ENCODE assay signal across 8 cellular contexts in the genomic region with DNA sequence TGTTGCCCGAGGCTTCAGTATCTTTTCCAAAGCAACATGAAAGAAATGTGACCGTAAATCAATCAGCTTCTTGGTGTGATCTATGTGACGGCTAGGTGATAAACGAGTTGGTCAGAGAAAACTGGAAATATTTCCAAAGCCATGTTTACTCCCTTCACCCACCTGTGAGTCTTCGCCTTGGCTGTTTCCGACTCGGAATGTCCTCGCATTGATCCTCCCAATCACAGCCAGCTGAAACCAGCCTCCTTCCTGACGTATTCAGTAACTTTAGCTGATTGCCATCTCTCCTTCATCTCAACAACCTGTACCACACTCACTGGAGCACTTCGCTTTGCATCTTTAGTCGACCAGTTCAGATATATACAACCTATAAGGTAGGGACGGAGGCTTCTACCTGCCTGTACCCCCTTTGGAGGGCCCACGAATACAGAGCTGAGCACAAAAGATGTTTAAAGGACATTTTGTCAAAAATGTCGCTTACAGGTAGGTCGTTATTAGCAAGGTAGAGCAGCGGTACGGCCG. TPM values are rescaled to one million over a fixed set of nuclear protein-coding genes. Genes with fewer than 3 reads are reported as not detected.
DNase-seq lines count a peak whose midpoint lies in the region; FAIRE-seq and TF ChIP-seq lines count a peak whose summit lies in the region.

No MANE protein-coding gene starts in this region.

- POLR2A ChIA-PET in Caco-2 (lab: Charles Lee), result interaction anchor here (0.6 kb wide), 2 partner anchors 45 to 219 kb away, joined by 4 to 7 read pairs; no protein-coding TSS in a partner anchor

- H3K27ac Mint-ChIP-seq in Caco-2 (ENCODE audit: unreplicated experiment), result peak overlapping the region; percentile 50
- peak overlapping the region in 2 of 3 donors; percentile 84 to 93 for H3K27ac Mint-ChIP-seq in IgD-negative memory B cell

- H3F3A ChIP-seq in smooth muscle cell (ENCODE audit: low read depth), result peaks cover 38% of the 10 kb centered on the region

- peak overlapping the region; percentile 58 for H2AFZ ChIP-seq in smooth muscle cell (ENCODE audit: low read depth)

- H3K9me3 ChIP-seq in Caco-2, result no peaks in the 10 kb centered on the region
- no peaks in the 10 kb centered on the region for H3K9me3 ChIP-seq in iPS-20b (ENCODE audit: insufficient read depth, low read depth, low read length)
- H3K9me3 ChIP-seq in smooth muscle cell (replicated peaks; ENCODE audit: low read depth), result no peaks in the 10 kb centered on the region

- H3K4me1 Mint-ChIP-seq in Caco-2 (ENCODE audit: low read depth, unreplicated experiment), result no peaks in the 10 kb centered on the region
- H3K4me1 Mint-ChIP-seq in IgD-negative memory B cell, result peaks cover 26 to 33% (median 29%) of the 10 kb centered on the region in 3 donors

- peak overlapping the region; percentile 98 for H3K4me2 ChIP-seq in smooth muscle cell

- H3K4me1 ChIP-seq in Caco-2 (no peaks in the 10 kb centered on the region), iPS-20b (ENCODE audit: insufficient read depth, low read length) (peaks cover 10% of the 10 kb centered on the region; the same call in 1 of the 2 replicates), smooth muscle cell (ENCODE audit: low read depth) (peaks cover 9% of the 10 kb centered on the region)

- BruUV-seq in Caco-2 (replicated peaks; lab: Mats Ljungman, UMichigan), result no TSS peak

- H3K36me3 Mint-ChIP-seq in Caco-2 (ENCODE audit: insufficient read depth, unreplicated experiment) (peaks cover 55% of the 10 kb centered on the region), IgD-negative memory B cell (peaks cover 10% of the 10 kb centered on the region)

- H3K9me3 Mint-ChIP-seq in Caco-2 (ENCODE audit: unreplicated experiment) (no peaks in the 10 kb centered on the region), IgD-negative memory B cell (no peaks in the 10 kb centered on the region)

- 46% methylated on average over 18 of the region's 18 CpGs for WGBS in smooth muscle cell (ENCODE audit: low lambda C conversion rate)

- intact Hi-C loops in Caco-2 (cut with micrococcal nuclease; ENCODE audit: unreplicated experiment), result no loop called here

- peak overlapping the region; percentile 95 for H3K9ac ChIP-seq in iPS-20b (ENCODE audit: low read depth, low read length)
- H3K9ac ChIP-seq in smooth muscle cell (ENCODE audit: low read depth), result peak overlapping the region; percentile 83

- H3K27ac ChIP-seq in iPS-20b (ENCODE audit: low read length) (peak overlapping the region; percentile 69), smooth muscle cell (ENCODE audit: low read depth) (peak overlapping the region; percentile 72)

- H3K4me3 ChIP-seq in Caco-2 (ENCODE audit: low read depth, low read length) (peak overlapping the region; percentile 40), iPS-20b (ENCODE audit: low read length) (peak overlapping the region; percentile 77), smooth muscle cell (peak overlapping the region; percentile 66)

- DNase-seq in Caco-2 (no peak), astrocyte of the hippocampus (ENCODE audit: low read depth, low spot score) (peak; percentile 62), smooth muscle cell (lab: John Stamatoyannopoulos, UW; ENCODE audit: unreplicated experiment) (no peak), SKM-1 treated with dmso at 0.1 percent for 144 hours (lab: John Stamatoyannopoulos, UW; ENCODE audit: unreplicated experiment) (no peak), iPS-NIHi11 (ENCODE audit: low spot score) (no peak), urothelium cell line (ENCODE audit: low spot score) (no peak)

- H3K4me3 Mint-ChIP-seq in Caco-2 (ENCODE audit: unreplicated experiment) (peak overlapping the region; percentile 68), IgD-negative memory B cell (peak overlapping the region; percentile 89 to 96 (median 94))

- no peak for FAIRE-seq in urothelium cell line (lab: Jason Lieb, UNC)

- H3K36me3 ChIP-seq in Caco-2 (ENCODE audit: control insufficient read depth, insufficient read depth, low read length) (no peaks in the 10 kb centered on the region; the same call in 1 of the 2 replicates), iPS-20b (ENCODE audit: insufficient read depth, low read depth, low read length) (peaks cover 50% of the 10 kb centered on the region), smooth muscle cell (ENCODE audit: low read depth) (no peaks in the 10 kb centered on the region)

- H4K20me1 ChIP-seq in smooth muscle cell (ENCODE audit: low read depth), result peaks cover 27% of the 10 kb centered on the region

- H3K27me3 Mint-ChIP-seq in Caco-2 (ENCODE audit: insufficient read depth, unreplicated experiment) (no peaks in the 10 kb centered on the region), IgD-negative memory B cell (no peaks in the 10 kb centered on the region)

- CTCF ChIA-PET in Caco-2 (lab: Charles Lee), result interaction anchor here (0.7 to 1.1 kb wide), 2 partner anchors 8 to 41 kb away, joined by 3 to 4 read pairs; no protein-coding TSS in a partner anchor

- no peak for TF ChIP-seq CTCF in Caco-2 (IDR thresholded peaks at IDR 0.05; ENCODE audit: insufficient read depth in 1 of 2, low read depth in 1 of 2, low read length in 1 of 2, severe bottlenecking in 1 of 2, unreplicated experiment in 1 of 2)
- TF ChIP-seq CTCF in smooth muscle cell (IDR thresholded peaks at IDR 0.05; ENCODE audit: borderline replicate concordance, insufficient read depth, poor library complexity, severe bottlenecking), result no peak

- H3K27me3 ChIP-seq in Caco-2 (replicated peaks; ENCODE audit: control insufficient read depth, insufficient read depth, low read length) (no peaks in the 10 kb centered on the region), iPS-20b (ENCODE audit: insufficient read depth, low read length) (no peaks in the 10 kb centered on the region), smooth muscle cell (ENCODE audit: low read depth) (no peaks in the 10 kb centered on the region)

- H3K79me2 ChIP-seq in smooth muscle cell (ENCODE audit: low read depth), result peaks cover 30% of the 10 kb centered on the region

RNA-seq across cellular contexts. Expression of gene RPL26, which starts 7.2 kb away (rescaled TPM):
- total RNA-seq in Caco-2 (2022) (998 and 999 TPM in 2 replicates), smooth muscle cell (3,019 and 3,533 TPM in 2 replicates)
- polyA plus RNA-seq in IgD-negative memory B cell (1,664 TPM), smooth muscle cell (367 and 426 TPM in 2 replicates)

RNA-seq across cellular contexts. Expression of gene RNF222, which starts 21.8 kb away (rescaled TPM):
- total RNA-seq in Caco-2 (2022), result not detected in 2 replicates
- polyA plus RNA-seq in IgD-negative memory B cell, result 0.08 TPM
- 0.54 and 1.6 TPM in 2 replicates for total RNA-seq in smooth muscle cell
- 0.32 and 0.49 TPM in 2 replicates for polyA plus RNA-seq in smooth muscle cell

RNA-seq across cellular contexts. Expression of gene ODF4, which starts 36.2 kb away (rescaled TPM):
- total RNA-seq in Caco-2 (2022) (not detected in 2 replicates), smooth muscle cell (not detected in 2 replicates)
- polyA plus RNA-seq in IgD-negative memory B cell (not detected), smooth muscle cell (not detected in 2 replicates)

RNA-seq across cellular contexts. Expression of gene NDEL1, which starts 59.9 kb away (rescaled TPM):
- total RNA-seq in Caco-2 (2022) (32.2 and 32.3 TPM in 2 replicates), smooth muscle cell (103 and 111 TPM in 2 replicates)
- polyA plus RNA-seq in IgD-negative memory B cell (52.3 TPM), smooth muscle cell (82.0 and 82.6 TPM in 2 replicates)
